ENCODE assay signal across 33 cellular contexts in the genomic region with DNA sequence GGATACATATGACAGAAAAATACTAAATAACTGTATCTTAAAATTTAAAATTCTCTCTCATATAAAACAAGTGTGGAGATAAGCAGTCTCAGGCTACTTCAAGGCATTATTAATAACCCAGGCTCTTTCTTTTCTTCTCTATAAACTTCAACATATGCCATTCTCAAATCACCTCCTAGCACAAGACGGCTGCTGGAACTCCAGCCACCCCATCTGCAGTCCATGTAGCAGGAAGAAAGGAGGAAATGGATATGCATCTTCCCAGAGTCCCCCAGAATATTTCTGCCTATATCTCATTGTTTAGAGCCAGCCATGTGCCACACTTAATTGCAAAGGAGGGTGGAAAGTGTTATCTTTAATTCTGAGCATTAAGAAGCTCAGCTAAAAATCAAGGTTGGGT. TPM values are rescaled to one million over a fixed set of nuclear protein-coding genes. Genes with fewer than 3 reads are reported as not detected.
"Had no signal": no experiment of that assay in that cellular context is flagged by ENCODE, and none has a peak within 500 bp of the region (broad histone marks: within the 10 kb centered on the region; RNA-seq: fewer than 3 reads in every experiment).

No MANE protein-coding gene starts in this region.

- H3K4me3 ChIP-seq: ascending aorta, breast epithelium, cardiac muscle cell, colonic mucosa, dorsolateral prefrontal cortex, esophagus muscularis mucosa, gastroesophageal sphincter, heart right ventricle had no signal

- H3K4me3 Mint-ChIP-seq: activated CD4-positive, alpha-beta T cell treated with anti-CD3 and anti-CD28 coated beads for 36 hours; activated CD8-positive, alpha-beta T cell treated with anti-CD3 and anti-CD28 coated beads for 36 hours; activated naive CD4-positive, alpha-beta T cell treated with anti-CD3 and anti-CD28 coated beads, Interleukin-2, amount 10 ng/mL, durations not matched to agents 7 days and 5 days; activated naive CD8-positive, alpha-beta T cell treated with anti-CD3 and anti-CD28 coated beads, Interleukin-2, amount 10 ng/mL, durations not matched to agents 7 days and 5 days; brain; dendritic cell treated with granulocyte-macrophage colony-stimulating factor and Interleukin-4, amounts not matched to agents 40 ng/mL and 50 ng/mL, for 4 days; effector memory CD8-positive, alpha-beta T cell; T-helper 17 cell; T-helper 2 cell treated with Interferon-gamma antibody and Interleukin-4, amounts not matched to agents 5 μg/mL and 100 μg/mL, for 36 hours had no signal

- H3K9me3 Mint-ChIP-seq: activated naive CD4-positive, alpha-beta T cell treated with anti-CD3 and anti-CD28 coated beads, Interleukin-2, amount 10 ng/mL, durations not matched to agents 7 days and 5 days; activated naive CD4-positive, alpha-beta T cell treated with anti-CD3 and anti-CD28 coated beads, Interleukin-2, amount 50 U/mL, for 72 hours; activated naive CD8-positive, alpha-beta T cell treated with anti-CD3 and anti-CD28 coated beads, Interleukin-2, amount 10 ng/mL, durations not matched to agents 7 days and 5 days had no signal

- H3K27me3 ChIP-seq: ascending aorta, breast epithelium, cardiac muscle cell, colonic mucosa, dorsolateral prefrontal cortex, esophagus muscularis mucosa, foreskin keratinocyte, gastroesophageal sphincter, heart right ventricle had no signal

- ATAC-seq: activated CD4-positive, alpha-beta T cell treated with anti-CD3 and anti-CD28 coated beads for 36 hours; activated CD8-positive, alpha-beta T cell treated with anti-CD3 and anti-CD28 coated beads for 36 hours; activated naive CD4-positive, alpha-beta T cell treated with anti-CD3 and anti-CD28 coated beads, Interleukin-2, amount 50 U/mL, for 72 hours; effector memory CD8-positive, alpha-beta T cell; foreskin keratinocyte; gastroesophageal sphincter; heart right ventricle; T-helper 17 cell had no signal

- H3K36me3 Mint-ChIP-seq: activated naive CD4-positive, alpha-beta T cell treated with anti-CD3 and anti-CD28 coated beads, Interleukin-2, amount 50 U/mL, for 72 hours had no signal

- H3K27ac Mint-ChIP-seq: activated CD4-positive, alpha-beta T cell treated with anti-CD3 and anti-CD28 coated beads for 36 hours; activated CD8-positive, alpha-beta T cell treated with anti-CD3 and anti-CD28 coated beads for 36 hours; activated naive CD4-positive, alpha-beta T cell treated with anti-CD3 and anti-CD28 coated beads, Interleukin-2, amount 10 ng/mL, durations not matched to agents 7 days and 5 days; activated naive CD4-positive, alpha-beta T cell treated with anti-CD3 and anti-CD28 coated beads, Interleukin-2, amount 50 U/mL, for 72 hours; activated naive CD8-positive, alpha-beta T cell treated with anti-CD3 and anti-CD28 coated beads, Interleukin-2, amount 10 ng/mL, durations not matched to agents 7 days and 5 days; brain; dendritic cell treated with granulocyte-macrophage colony-stimulating factor and Interleukin-4, amounts not matched to agents 40 ng/mL and 50 ng/mL, for 4 days; effector memory CD8-positive, alpha-beta T cell; T-helper 17 cell; T-helper 2 cell treated with Interferon-gamma antibody and Interleukin-4, amounts not matched to agents 5 μg/mL and 100 μg/mL, for 36 hours had no signal

- H3K27me3 Mint-ChIP-seq: activated CD4-positive, alpha-beta T cell treated with anti-CD3 and anti-CD28 coated beads for 36 hours; activated CD8-positive, alpha-beta T cell treated with anti-CD3 and anti-CD28 coated beads for 36 hours; activated naive CD4-positive, alpha-beta T cell treated with anti-CD3 and anti-CD28 coated beads, Interleukin-2, amount 10 ng/mL, durations not matched to agents 7 days and 5 days; activated naive CD8-positive, alpha-beta T cell treated with anti-CD3 and anti-CD28 coated beads, Interleukin-2, amount 10 ng/mL, durations not matched to agents 7 days and 5 days; brain; effector memory CD8-positive, alpha-beta T cell; T-helper 17 cell had no signal

- H3K9me3 ChIP-seq: ascending aorta, breast epithelium, colonic mucosa, esophagus muscularis mucosa, gastroesophageal sphincter had no signal

- H3K36me3 ChIP-seq: breast epithelium, cardiac muscle cell, colonic mucosa, gastroesophageal sphincter, WERI-Rb-1 had no signal

- DNase-seq: activated CD4-positive, alpha-beta T cell treated with anti-CD3 and anti-CD28 coated beads for 36 hours; activated CD4-positive, alpha-beta T cell treated with anti-CD3 and anti-CD28 coated beads, Interleukin-2, amount 50 U/mL, for 1 hour; activated CD4-positive, alpha-beta T cell treated with anti-CD3 and anti-CD28 coated beads, Interleukin-2, amount 50 U/mL, for 48 hours; activated CD4-positive, CD25-positive, alpha-beta regulatory T cell; activated CD4-positive, CD25-positive, alpha-beta regulatory T cell treated with anti-CD3 and anti-CD28 coated beads, Interleukin-2, amount 50 U/mL, for 72 hours; activated CD8-positive, alpha-beta memory T cell treated with anti-CD3 and anti-CD28 coated beads for 24 hours; activated CD8-positive, alpha-beta T cell treated with anti-CD3 and anti-CD28 coated beads for 36 hours; activated gamma-delta T cell; activated naive CD4-positive, alpha-beta T cell; activated naive CD4-positive, alpha-beta T cell treated with anti-CD3 and anti-CD28 coated beads, Interleukin-2, amount 10 ng/mL, durations not matched to agents 7 days and 5 days; activated naive CD8-positive, alpha-beta T cell treated with anti-CD3 and anti-CD28 coated beads, Interleukin-2, amount 10 ng/mL, durations not matched to agents 7 days and 5 days; activated T-cell treated with anti-CD3 and anti-CD28 coated beads, Interleukin-2, amount 50 U/mL, for 48 hours; central memory CD4-positive, alpha-beta T cell; cerebellar nuclear complex; colonic mucosa; dorsolateral prefrontal cortex; effector memory CD8-positive, alpha-beta T cell; erythroblast; foreskin keratinocyte; heart right ventricle; T-helper 1 cell; T-helper 17 cell; T1000; WERI-Rb-1 had no signal

- H3K4me1 ChIP-seq: breast epithelium, colonic mucosa had no signal

- H3K27ac ChIP-seq: ascending aorta, breast epithelium, cardiac muscle cell, colonic mucosa, dorsolateral prefrontal cortex, esophagus muscularis mucosa, foreskin keratinocyte, gastroesophageal sphincter, heart right ventricle, WERI-Rb-1 had no signal

RNA-seq across cellular contexts. Expression of a gene that starts 35.3 kb away (rescaled TPM):
- polyA plus RNA-seq: foreskin keratinocyte had no signal
